In the genomic region with DNA sequence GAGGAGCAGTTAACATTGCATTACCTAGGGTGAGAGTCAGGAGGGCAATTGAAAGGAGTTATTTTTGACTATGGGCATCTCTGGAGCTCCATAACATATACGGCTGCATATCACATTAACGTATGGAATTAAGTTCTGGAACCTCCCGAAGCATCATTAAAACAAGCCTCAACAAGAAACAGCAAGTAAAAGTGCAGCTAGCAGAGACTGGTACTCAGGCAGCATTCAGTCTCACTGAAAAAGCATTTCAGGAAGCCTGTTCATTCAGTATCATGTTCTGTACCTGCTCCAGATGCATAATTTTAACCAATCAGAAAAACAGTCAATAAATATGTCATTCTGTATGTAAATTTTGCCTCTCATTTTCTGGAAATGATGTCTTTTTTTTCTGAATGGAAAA, we compare ENCODE assay signal across 24 cellular contexts.
"Had no signal": no experiment of that assay in that cellular context is flagged by ENCODE, and none has a peak within 500 bp of the region (broad histone marks: within the 10 kb centered on the region; RNA-seq: fewer than 3 reads in every experiment).

No MANE protein-coding gene starts in this region.

- DNase-seq: hippocampal formation; kidney; left colon; left lung; lower lobe of right lung; midbrain; mucosa of descending colon; naive thymus-derived CD4-positive, alpha-beta T cell; ovary; right lobe of liver; stimulated activated CD4-positive, alpha-beta T cell treated with anti-CD3 and anti-CD28 coated beads, Interleukin-1b, Interleukin-23, amount 100 ng/mL, for 48 hours; stimulated activated CD4-positive, alpha-beta T cell treated with anti-CD3 and anti-CD28 coated beads, Interleukin-2, amount 100 ng/mL, for 48 hours; stimulated activated CD4-positive, alpha-beta T cell treated with anti-CD3 and anti-CD28 coated beads, Interleukin-4, amount 100 ng/mL, for 4 hours; stimulated activated CD8-positive, alpha-beta memory T cell treated with anti-CD3 and anti-CD28 coated beads, Interleukin-4, amount 100 ng/mL, for 48 hours; stimulated activated naive CD4-positive, alpha-beta T cell treated with Interleukin-2 at 50 U/mL for 16 hours; stimulated activated naive CD8-positive, alpha-beta T cell treated with anti-CD3 and anti-CD28 coated beads, Interleukin-15, amount 100 ng/mL, for 72 hours; substantia nigra; testis; thyroid gland; transverse colon; upper lobe of left lung had no signal

- H3K4me3 ChIP-seq: left lung, lower lobe of right lung, mucosa of descending colon, ovary, right atrium auricular region, right lobe of liver, smooth muscle cell, testis, thyroid gland, transverse colon, upper lobe of left lung, vagina had no signal

- H3K27me3 ChIP-seq: left lung, ovary, right atrium auricular region, right lobe of liver, testis, thyroid gland, transverse colon, upper lobe of left lung, vagina had no signal

- H3K36me3 ChIP-seq: left lung, lower lobe of right lung, ovary, right atrium auricular region, right lobe of liver, thyroid gland, transverse colon, upper lobe of left lung, vagina had no signal

- H3K4me2 ChIP-seq: smooth muscle cell had no signal

- H3K9me3 ChIP-seq: left lung, lower lobe of right lung, mucosa of descending colon, ovary, right atrium auricular region, right lobe of liver, testis, thyroid gland, transverse colon, upper lobe of left lung, vagina had no signal

- H3K4me1 ChIP-seq: left lung, lower lobe of right lung, right atrium auricular region, right lobe of liver, testis, thyroid gland, transverse colon, upper lobe of left lung, vagina had no signal

- H3K27ac ChIP-seq: left lung, lower lobe of right lung, ovary, right atrium auricular region, right lobe of liver, testis, thyroid gland, transverse colon, upper lobe of left lung, vagina had no signal
